In the genomic region with DNA sequence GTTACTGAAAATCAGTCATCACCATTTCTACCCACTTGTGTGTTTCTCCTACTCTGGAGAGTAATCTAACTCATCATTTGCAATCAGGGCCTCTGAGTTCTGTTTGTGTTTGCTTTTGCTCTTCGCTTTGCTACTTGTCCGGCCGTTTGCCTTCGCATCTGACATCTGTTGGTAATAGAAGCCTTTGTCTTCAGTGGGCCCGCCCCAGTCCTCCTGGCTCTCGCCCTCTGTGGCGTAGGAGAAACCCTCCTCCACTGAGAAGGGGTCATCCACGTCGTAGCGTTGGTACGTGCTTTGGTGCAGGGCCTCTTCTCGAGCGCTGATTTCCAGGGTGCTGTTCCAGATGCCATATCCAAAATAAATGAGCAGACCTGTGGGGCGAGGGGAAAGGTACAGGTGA, we compare ENCODE assay signal across 20 cellular contexts. TPM values are rescaled to one million over a fixed set of nuclear protein-coding genes. Genes with fewer than 3 reads are reported as not detected.
DNase-seq lines count a peak whose midpoint lies in the region; ATAC-seq, FAIRE-seq and TF ChIP-seq lines count a peak whose summit lies in the region.
"Had no signal": no experiment of that assay in that cellular context is flagged by ENCODE, and none has a peak within 500 bp of the region (broad histone marks: within the 10 kb centered on the region; RNA-seq: fewer than 3 reads in every experiment).

No MANE protein-coding gene starts in this region.

- peak; percentile 64; the same call in 1 of the 2 replicates for ATAC-seq in WTC11
- ATAC-seq in GM18907 (IDR thresholded peaks at IDR 0.05; ENCODE audit: unreplicated experiment): no peak
- ATAC-seq: activated CD8-positive, alpha-beta memory T cell treated with anti-CD3 and anti-CD28 coated beads, Interleukin-2, amount 10 ng/mL, durations not matched to agents 7 days and 5 days; mucosa of descending colon; stimulated activated effector memory CD8-positive, alpha-beta T cell treated with anti-CD3 and anti-CD28 coated beads, Interleukin-12 subunit alpha, Interleukin-12 subunit beta, amount 100 ng/mL, for 72 hours had no signal

- H3K4me1 Mint-ChIP-seq in WTC11: peaks cover 32% of the 10 kb centered on the region
- peaks cover 87% of the 10 kb centered on the region for H3K4me1 Mint-ChIP-seq in mesothelial cell of epicardium
- peaks cover 3% of the 10 kb centered on the region for H3K4me1 Mint-ChIP-seq in activated CD4-positive, alpha-beta memory T cell treated with anti-CD3 and anti-CD28 coated beads for 36 hours (ENCODE audit: low read depth)

- peak; percentile 89 for DNase-seq in Ammon's horn (ENCODE audit: low spot score)
- peak; percentile 80 for DNase-seq in NCI-H187 treated with DMSO at 0.1 percent for 48 hours (lab: John Stamatoyannopoulos, UW)
- no peak for DNase-seq in WTC11 (ENCODE audit: low spot score)
- DNase-seq in mesothelial cell of epicardium (ENCODE audit: low spot score in 2 of 2, unreplicated experiment in 2 of 2): no peak
- no peak for DNase-seq in activated CD4-positive, CD25-positive, alpha-beta regulatory T cell treated with anti-CD3 and anti-CD28 coated beads, Interleukin-2, amount 50 U/mL, for 72 hours
- no peak for DNase-seq in GM19239 (ENCODE audit: insufficient read length, low spot score)
- no peak for DNase-seq in activated CD4-positive, alpha-beta memory T cell treated with anti-CD3 and anti-CD28 coated beads for 36 hours
- DNase-seq: activated CD8-positive, alpha-beta memory T cell treated with anti-CD3 and anti-CD28 coated beads, Interleukin-2, amount 10 ng/mL, durations not matched to agents 7 days and 5 days; activated effector memory CD4-positive, alpha-beta T cell treated with Interleukin-2 at 50 U/mL for 16 hours; HCEC 1CT; mucosa of descending colon; NCI-H446 treated with DMSO at 0.1 percent for 48 hours; ovary had no signal

- POLR2A ChIA-PET in WTC11 (lab: Charles Lee): no interaction called here
- POLR2A ChIA-PET in activated CD4-positive, alpha-beta memory T cell treated with anti-CD3 and anti-CD28 coated beads for 36 hours (lab: Charles Lee): no interaction called here

- FAIRE-seq in GM19239 (lab: Jason Lieb, UNC): no peak
- FAIRE-seq: astrocyte, keratinocyte, RCC 7860, urothelium cell line had no signal

- H3K9me3 Mint-ChIP-seq in WTC11 (no peaks in the 10 kb centered on the region), mesothelial cell of epicardium (no peaks in the 10 kb centered on the region)
- H3K9me3 Mint-ChIP-seq in activated CD4-positive, alpha-beta memory T cell treated with anti-CD3 and anti-CD28 coated beads for 36 hours: no peaks in the 10 kb centered on the region
- H3K9me3 Mint-ChIP-seq: stimulated activated effector memory CD8-positive, alpha-beta T cell treated with anti-CD3 and anti-CD28 coated beads, Interleukin-12 subunit alpha, Interleukin-12 subunit beta, amount 100 ng/mL, for 72 hours had no signal

- H3K27me3 Mint-ChIP-seq in WTC11 (ENCODE audit: low read depth) (no peaks in the 10 kb centered on the region), mesothelial cell of epicardium (ENCODE audit: low read depth) (no peaks in the 10 kb centered on the region)
- H3K27me3 Mint-ChIP-seq in activated CD4-positive, alpha-beta memory T cell treated with anti-CD3 and anti-CD28 coated beads for 36 hours: peaks cover 19% of the 10 kb centered on the region

- intact Hi-C loops in activated CD4-positive, alpha-beta memory T cell treated with anti-CD3 and anti-CD28 coated beads for 36 hours (cut with micrococcal nuclease): no loop called here

- CTCF ChIA-PET in WTC11 (lab: Charles Lee): interaction anchor here (0.7 kb wide), 1 partner anchor 53 kb away, joined by 3 read pairs; no protein-coding TSS in a partner anchor
- CTCF ChIA-PET in activated CD4-positive, alpha-beta memory T cell treated with anti-CD3 and anti-CD28 coated beads for 36 hours (lab: Charles Lee): no interaction called here

- TF ChIP-seq CTCF in WTC11 (IDR thresholded peaks at IDR 0.05) (no peak), mesothelial cell of epicardium (IDR thresholded peaks at IDR 0.05; ENCODE audit: unreplicated experiment) (no peak)

- H3K36me3 Mint-ChIP-seq in WTC11: no peaks in the 10 kb centered on the region
- H3K36me3 Mint-ChIP-seq in mesothelial cell of epicardium: no peaks in the 10 kb centered on the region
- no peaks in the 10 kb centered on the region for H3K36me3 Mint-ChIP-seq in activated CD4-positive, alpha-beta memory T cell treated with anti-CD3 and anti-CD28 coated beads for 36 hours
- H3K36me3 Mint-ChIP-seq: activated CD8-positive, alpha-beta memory T cell treated with anti-CD3 and anti-CD28 coated beads, Interleukin-2, amount 10 ng/mL, durations not matched to agents 7 days and 5 days; stimulated activated effector memory CD8-positive, alpha-beta T cell treated with anti-CD3 and anti-CD28 coated beads, Interleukin-12 subunit alpha, Interleukin-12 subunit beta, amount 100 ng/mL, for 72 hours had no signal

- H3K4me3 Mint-ChIP-seq in WTC11 (no peak overlapping the region), mesothelial cell of epicardium (no peak overlapping the region)
- H3K4me3 Mint-ChIP-seq in activated CD4-positive, alpha-beta memory T cell treated with anti-CD3 and anti-CD28 coated beads for 36 hours: no peak overlapping the region
- H3K4me3 Mint-ChIP-seq: activated CD8-positive, alpha-beta memory T cell treated with anti-CD3 and anti-CD28 coated beads, Interleukin-2, amount 10 ng/mL, durations not matched to agents 7 days and 5 days; stimulated activated effector memory CD8-positive, alpha-beta T cell treated with anti-CD3 and anti-CD28 coated beads, Interleukin-12 subunit alpha, Interleukin-12 subunit beta, amount 100 ng/mL, for 72 hours had no signal

- no peak overlapping the region for H3K27ac Mint-ChIP-seq in WTC11
- H3K27ac Mint-ChIP-seq in mesothelial cell of epicardium: peak overlapping the region; percentile 85
- H3K27ac Mint-ChIP-seq in activated CD4-positive, alpha-beta memory T cell treated with anti-CD3 and anti-CD28 coated beads for 36 hours: no peak overlapping the region
- H3K27ac Mint-ChIP-seq: activated CD8-positive, alpha-beta memory T cell treated with anti-CD3 and anti-CD28 coated beads, Interleukin-2, amount 10 ng/mL, durations not matched to agents 7 days and 5 days; stimulated activated effector memory CD8-positive, alpha-beta T cell treated with anti-CD3 and anti-CD28 coated beads, Interleukin-12 subunit alpha, Interleukin-12 subunit beta, amount 100 ng/mL, for 72 hours had no signal

TF ChIP-seq in WTC11, 78 proteins besides CTCF, POLR2A, EP300 and RAD21:
- TF ChIP-seq, protein P1, sequence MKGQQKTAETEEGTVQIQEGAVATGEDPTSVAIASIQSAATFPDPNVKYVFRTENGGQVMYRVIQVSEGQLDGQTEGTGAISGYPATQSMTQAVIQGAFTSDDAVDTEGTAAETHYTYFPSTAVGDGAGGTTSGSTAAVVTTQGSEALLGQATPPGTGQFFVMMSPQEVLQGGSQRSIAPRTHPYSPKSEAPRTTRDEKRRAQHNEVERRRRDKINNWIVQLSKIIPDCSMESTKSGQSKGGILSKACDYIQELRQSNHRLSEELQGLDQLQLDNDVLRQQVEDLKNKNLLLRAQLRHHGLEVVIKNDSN (CRISPR knock-in tag; IDR thresholded peaks at IDR 0.05): no peak
- TF ChIP-seq ZNF423 (CRISPR knock-in tag; IDR thresholded peaks at IDR 0.05) (no peak), NR2C2 (CRISPR knock-in tag; IDR thresholded peaks at IDR 0.05) (no peak), EMX1 (CRISPR knock-in tag; IDR thresholded peaks at IDR 0.05) (no peak)
TF ChIP-seq in WTC11: peak in this region for 0.

RNA-seq across cellular contexts. Expression of gene CLDN11, which starts 48.3 kb away (rescaled TPM):
- total RNA-seq in WTC11 (2021) (12.1 to 12.6 TPM (median 12.5 TPM) in 3 replicates), mesothelial cell of epicardium (153 to 168 TPM (median 164 TPM) in 3 replicates)
- total RNA-seq in activated CD4-positive, alpha-beta memory T cell treated with anti-CD3 and anti-CD28 coated beads for 36 hours: not detected
- total RNA-seq: MCF 10A had no signal

Comparison
In these comparisons a context has a peak if more than half of its experiments do, and no peak if none do; other contexts are left out.
1. DNase-seq: peak in Ammon's horn (single experiment) and NCI-H187 treated with DMSO at 0.1 percent for 48 hours (single experiment); none in WTC11 (single experiment), mesothelial cell of epicardium (0 of 2), activated CD4-positive, CD25-positive, alpha-beta regulatory T cell treated with anti-CD3 and anti-CD28 coated beads, Interleukin-2, amount 50 U/mL, for 72 hours (single experiment), GM19239 (single experiment) and activated CD4-positive, alpha-beta memory T cell treated with anti-CD3 and anti-CD28 coated beads for 36 hours (single experiment).
2. RNA of gene CLDN11, which starts 48.3 kb away (total RNA-seq): 153 to 168 TPM in mesothelial cell of epicardium; 12.1 to 12.6 TPM in WTC11 and not detected in activated CD4-positive, alpha-beta memory T cell treated with anti-CD3 and anti-CD28 coated beads for 36 hours; every median in the first group is over 10 times any median in the second.